ENCODE assay signal across 8 cellular contexts in genomic region chr17:17819561-17819995, GRCh38.
DNase-seq lines count a peak whose midpoint lies in the region; ATAC-seq and TF ChIP-seq lines count a peak whose summit lies in the region.

No MANE protein-coding gene starts in this region.

- no peaks in the 10 kb centered on the region for H3K9me3 Mint-ChIP-seq in stimulated activated naive CD8-positive, alpha-beta T cell treated with anti-CD3 and anti-CD28 coated beads, Interleukin-15, amount 100 ng/mL, for 72 hours

- H3K27ac Mint-ChIP-seq in stimulated activated naive CD8-positive, alpha-beta T cell treated with anti-CD3 and anti-CD28 coated beads, Interleukin-15, amount 100 ng/mL, for 72 hours, result peak overlapping the region in 1 of 2 donors; percentile 93

- peak overlapping the region in 1 of 2 donors; percentile 10 for H3K4me3 ChIP-seq in cardiac fibroblast (replicated peaks in 1 of 2; ENCODE audit: low read depth in 2 of 2, low read length in 2 of 2)

- no peaks in the 10 kb centered on the region for H3K27me3 Mint-ChIP-seq in stimulated activated naive CD8-positive, alpha-beta T cell treated with anti-CD3 and anti-CD28 coated beads, Interleukin-15, amount 100 ng/mL, for 72 hours

- DNase-seq in ACHN (peak; percentile 88), cardiac fibroblast (ENCODE audit: low read depth in 2 of 2) (peak; percentile 93 to 96), medulla oblongata (ENCODE audit: extremely low spot score) (peak; percentile 74)
- peak; percentile 88 to 96 for DNase-seq in stimulated activated naive CD8-positive, alpha-beta T cell treated with anti-CD3 and anti-CD28 coated beads, Interleukin-15, amount 100 ng/mL, for 72 hours

- peak overlapping the region; percentile 71 to 76 for H3K4me3 Mint-ChIP-seq in stimulated activated naive CD8-positive, alpha-beta T cell treated with anti-CD3 and anti-CD28 coated beads, Interleukin-15, amount 100 ng/mL, for 72 hours

- TF ChIP-seq CTCF in VCaP (conservative IDR thresholded peaks at IDR 0.05), result no peak
- TF ChIP-seq CTCF in cardiac fibroblast (IDR thresholded peaks at IDR 0.05; ENCODE audit: low read depth, low read length), result no peak

- ATAC-seq in GM18861 (IDR thresholded peaks at IDR 0.05; ENCODE audit: unreplicated experiment), result peak; percentile 52
- peak; percentile 47 for ATAC-seq in HG03442 (IDR thresholded peaks at IDR 0.05; ENCODE audit: unreplicated experiment)
- ATAC-seq in stimulated activated naive CD8-positive, alpha-beta T cell treated with anti-CD3 and anti-CD28 coated beads, Interleukin-15, amount 100 ng/mL, for 72 hours, result peak; percentile 87
- ATAC-seq in GM21717 (IDR thresholded peaks at IDR 0.05; ENCODE audit: unreplicated experiment), result no peak

- in situ Hi-C loops in ACHN (cut with HindIII; ENCODE audit: low pct_ligation_motif_present, low pct_unique_long_range_greater_than_20kb, low sequenced_read_pairs), result no loop called here

- H3K27ac ChIP-seq in VCaP, result peak overlapping the region; percentile 88

- H3K4me1 Mint-ChIP-seq in stimulated activated naive CD8-positive, alpha-beta T cell treated with anti-CD3 and anti-CD28 coated beads, Interleukin-15, amount 100 ng/mL, for 72 hours, result peaks cover 92% of the 10 kb centered on the region
